Comparison of ENCODE assay signal across 1 cellular context in the genomic region with DNA sequence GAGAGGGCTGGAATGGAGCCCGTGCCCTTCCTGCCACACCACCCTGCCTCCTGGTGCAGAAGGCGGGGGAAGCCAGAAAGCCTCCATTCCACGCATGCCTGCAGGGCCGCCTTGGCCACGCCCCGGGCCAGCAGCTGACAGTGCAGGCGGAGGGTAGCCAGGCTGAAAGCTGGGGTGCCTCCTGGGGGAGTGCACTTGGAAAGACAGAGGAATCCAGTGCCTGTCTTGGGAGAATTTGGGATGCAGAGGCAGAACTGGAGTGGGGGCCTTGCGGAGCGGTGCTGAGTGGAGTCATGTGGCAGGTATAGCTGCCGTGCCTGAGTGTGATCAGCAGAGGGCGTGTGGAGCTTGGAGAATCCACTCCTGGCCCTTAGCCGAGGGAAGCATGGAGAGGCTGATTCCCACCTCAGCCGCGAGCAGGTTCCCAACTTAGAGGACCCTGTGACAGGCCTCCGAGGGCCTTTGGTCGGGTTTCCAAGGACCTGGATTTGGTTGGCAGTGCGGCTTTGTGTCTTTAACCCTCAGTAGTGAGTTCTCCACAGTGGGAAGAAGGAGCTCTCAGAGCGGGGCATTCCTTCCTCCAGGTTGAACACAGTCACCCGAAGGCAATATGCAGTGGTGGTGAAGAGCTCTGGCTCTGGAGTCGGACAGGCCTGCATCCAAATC.
TF ChIP-seq lines count a peak whose summit lies in the region.

No MANE protein-coding gene starts in this region.

TF ChIP-seq in GM12878, 131 proteins besides CTCF, POLR2A, EP300 and RAD21 (continued from another document):
- TF ChIP-seq, protein P1, sequence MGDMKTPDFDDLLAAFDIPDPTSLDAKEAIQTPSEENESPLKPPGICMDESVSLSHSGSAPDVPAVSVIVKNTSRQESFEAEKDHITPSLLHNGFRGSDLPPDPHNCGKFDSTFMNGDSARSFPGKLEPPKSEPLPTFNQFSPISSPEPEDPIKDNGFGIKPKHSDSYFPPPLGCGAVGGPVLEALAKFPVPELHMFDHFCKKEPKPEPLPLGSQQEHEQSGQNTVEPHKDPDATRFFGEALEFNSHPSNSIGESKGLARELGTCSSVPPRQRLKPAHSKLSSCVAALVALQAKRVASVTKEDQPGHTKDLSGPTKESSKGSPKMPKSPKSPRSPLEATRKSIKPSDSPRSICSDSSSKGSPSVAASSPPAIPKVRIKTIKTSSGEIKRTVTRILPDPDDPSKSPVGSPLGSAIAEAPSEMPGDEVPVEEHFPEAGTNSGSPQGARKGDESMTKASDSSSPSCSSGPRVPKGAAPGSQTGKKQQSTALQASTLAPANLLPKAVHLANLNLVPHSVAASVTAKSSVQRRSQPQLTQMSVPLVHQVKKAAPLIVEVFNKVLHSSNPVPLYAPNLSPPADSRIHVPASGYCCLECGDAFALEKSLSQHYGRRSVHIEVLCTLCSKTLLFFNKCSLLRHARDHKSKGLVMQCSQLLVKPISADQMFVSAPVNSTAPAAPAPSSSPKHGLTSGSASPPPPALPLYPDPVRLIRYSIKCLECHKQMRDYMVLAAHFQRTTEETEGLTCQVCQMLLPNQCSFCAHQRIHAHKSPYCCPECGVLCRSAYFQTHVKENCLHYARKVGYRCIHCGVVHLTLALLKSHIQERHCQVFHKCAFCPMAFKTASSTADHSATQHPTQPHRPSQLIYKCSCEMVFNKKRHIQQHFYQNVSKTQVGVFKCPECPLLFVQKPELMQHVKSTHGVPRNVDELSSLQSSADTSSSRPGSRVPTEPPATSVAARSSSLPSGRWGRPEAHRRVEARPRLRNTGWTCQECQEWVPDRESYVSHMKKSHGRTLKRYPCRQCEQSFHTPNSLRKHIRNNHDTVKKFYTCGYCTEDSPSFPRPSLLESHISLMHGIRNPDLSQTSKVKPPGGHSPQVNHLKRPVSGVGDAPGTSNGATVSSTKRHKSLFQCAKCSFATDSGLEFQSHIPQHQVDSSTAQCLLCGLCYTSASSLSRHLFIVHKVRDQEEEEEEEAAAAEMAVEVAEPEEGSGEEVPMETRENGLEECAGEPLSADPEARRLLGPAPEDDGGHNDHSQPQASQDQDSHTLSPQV (IDR thresholded peaks at IDR 0.05): no peak
- TF ChIP-seq TAF1 (IDR thresholded peaks at IDR 0.05; ENCODE audit: borderline replicate concordance, low read depth, low read length) (no peak), FOS (IDR thresholded peaks at IDR 0.05; ENCODE audit: borderline replicate concordance, extremely low read depth, insufficient read length) (no peak), NBN (IDR thresholded peaks at IDR 0.05) (peak; percentile 57; the same call in 1 of the 2 replicates), ATF7 (IDR thresholded peaks at IDR 0.05; ENCODE audit: low read depth) (no peak), ASH2L (IDR thresholded peaks at IDR 0.05; ENCODE audit: borderline replicate concordance, low read depth) (no peak), ZBED1 (IDR thresholded peaks at IDR 0.05; ENCODE audit: borderline replicate concordance) (no peak), SREBF2 (IDR thresholded peaks at IDR 0.05; ENCODE audit: low read length) (no peak), MXI1 (IDR thresholded peaks at IDR 0.05; ENCODE audit: low read depth, low read length) (0 out of 2 replicates have a peak, but pooled peaks have one; percentile 48), MYC (IDR thresholded peaks at IDR 0.05; ENCODE audit: insufficient read depth, insufficient read length, insufficient replicate concordance, low read length, severe bottlenecking) (no peak), SIN3A (IDR thresholded peaks at IDR 0.05; ENCODE audit: low read depth, low read length) (no peak), CREM (IDR thresholded peaks at IDR 0.05; ENCODE audit: low read depth) (no peak)
- TF ChIP-seq, protein P2, sequence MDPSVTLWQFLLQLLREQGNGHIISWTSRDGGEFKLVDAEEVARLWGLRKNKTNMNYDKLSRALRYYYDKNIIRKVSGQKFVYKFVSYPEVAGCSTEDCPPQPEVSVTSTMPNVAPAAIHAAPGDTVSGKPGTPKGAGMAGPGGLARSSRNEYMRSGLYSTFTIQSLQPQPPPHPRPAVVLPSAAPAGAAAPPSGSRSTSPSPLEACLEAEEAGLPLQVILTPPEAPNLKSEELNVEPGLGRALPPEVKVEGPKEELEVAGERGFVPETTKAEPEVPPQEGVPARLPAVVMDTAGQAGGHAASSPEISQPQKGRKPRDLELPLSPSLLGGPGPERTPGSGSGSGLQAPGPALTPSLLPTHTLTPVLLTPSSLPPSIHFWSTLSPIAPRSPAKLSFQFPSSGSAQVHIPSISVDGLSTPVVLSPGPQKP (IDR thresholded peaks at IDR 0.05; ENCODE audit: low read depth, low read length): no peak
- TF ChIP-seq, protein P3, sequence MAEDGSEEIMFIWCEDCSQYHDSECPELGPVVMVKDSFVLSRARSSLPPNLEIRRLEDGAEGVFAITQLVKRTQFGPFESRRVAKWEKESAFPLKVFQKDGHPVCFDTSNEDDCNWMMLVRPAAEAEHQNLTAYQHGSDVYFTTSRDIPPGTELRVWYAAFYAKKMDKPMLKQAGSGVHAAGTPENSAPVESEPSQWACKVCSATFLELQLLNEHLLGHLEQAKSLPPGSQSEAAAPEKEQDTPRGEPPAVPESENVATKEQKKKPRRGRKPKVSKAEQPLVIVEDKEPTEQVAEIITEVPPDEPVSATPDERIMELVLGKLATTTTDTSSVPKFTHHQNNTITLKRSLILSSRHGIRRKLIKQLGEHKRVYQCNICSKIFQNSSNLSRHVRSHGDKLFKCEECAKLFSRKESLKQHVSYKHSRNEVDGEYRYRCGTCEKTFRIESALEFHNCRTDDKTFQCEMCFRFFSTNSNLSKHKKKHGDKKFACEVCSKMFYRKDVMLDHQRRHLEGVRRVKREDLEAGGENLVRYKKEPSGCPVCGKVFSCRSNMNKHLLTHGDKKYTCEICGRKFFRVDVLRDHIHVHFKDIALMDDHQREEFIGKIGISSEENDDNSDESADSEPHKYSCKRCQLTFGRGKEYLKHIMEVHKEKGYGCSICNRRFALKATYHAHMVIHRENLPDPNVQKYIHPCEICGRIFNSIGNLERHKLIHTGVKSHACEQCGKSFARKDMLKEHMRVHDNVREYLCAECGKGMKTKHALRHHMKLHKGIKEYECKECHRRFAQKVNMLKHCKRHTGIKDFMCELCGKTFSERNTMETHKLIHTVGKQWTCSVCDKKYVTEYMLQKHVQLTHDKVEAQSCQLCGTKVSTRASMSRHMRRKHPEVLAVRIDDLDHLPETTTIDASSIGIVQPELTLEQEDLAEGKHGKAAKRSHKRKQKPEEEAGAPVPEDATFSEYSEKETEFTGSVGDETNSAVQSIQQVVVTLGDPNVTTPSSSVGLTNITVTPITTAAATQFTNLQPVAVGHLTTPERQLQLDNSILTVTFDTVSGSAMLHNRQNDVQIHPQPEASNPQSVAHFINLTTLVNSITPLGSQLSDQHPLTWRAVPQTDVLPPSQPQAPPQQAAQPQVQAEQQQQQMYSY (CRISPR knock-in tag; IDR thresholded peaks at IDR 0.05): no peak
- TF ChIP-seq, protein P4, sequence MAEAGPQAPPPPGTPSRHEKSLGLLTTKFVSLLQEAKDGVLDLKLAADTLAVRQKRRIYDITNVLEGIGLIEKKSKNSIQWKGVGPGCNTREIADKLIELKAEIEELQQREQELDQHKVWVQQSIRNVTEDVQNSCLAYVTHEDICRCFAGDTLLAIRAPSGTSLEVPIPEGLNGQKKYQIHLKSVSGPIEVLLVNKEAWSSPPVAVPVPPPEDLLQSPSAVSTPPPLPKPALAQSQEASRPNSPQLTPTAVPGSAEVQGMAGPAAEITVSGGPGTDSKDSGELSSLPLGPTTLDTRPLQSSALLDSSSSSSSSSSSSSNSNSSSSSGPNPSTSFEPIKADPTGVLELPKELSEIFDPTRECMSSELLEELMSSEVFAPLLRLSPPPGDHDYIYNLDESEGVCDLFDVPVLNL (IDR thresholded peaks at IDR 0.05; ENCODE audit: low read depth, low read length): no peak
